Comparison of ENCODE assay signal across 16 cellular contexts in the genomic region with DNA sequence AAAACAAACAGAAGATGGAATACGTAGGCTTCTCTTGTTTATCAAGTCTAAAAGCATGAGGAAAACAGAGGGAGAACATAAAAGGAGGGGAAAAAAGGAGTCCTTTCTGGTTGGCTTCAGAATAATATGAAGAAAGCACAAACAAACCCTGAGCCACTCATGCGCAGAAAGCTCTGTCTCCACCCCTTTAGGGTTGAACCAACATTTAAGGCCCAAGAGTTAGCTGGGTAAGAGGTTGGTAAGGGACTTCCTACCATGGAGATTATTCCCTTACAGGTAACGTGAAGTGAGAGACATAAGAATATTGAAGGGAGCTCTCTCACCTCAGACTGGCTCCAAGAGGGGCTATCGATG.
"Had no signal": no experiment of that assay in that cellular context is flagged by ENCODE, and none has a peak within 500 bp of the region (broad histone marks: within the 10 kb centered on the region; RNA-seq: fewer than 3 reads in every experiment).

No MANE protein-coding gene starts in this region.

- ATAC-seq: activated CD4-positive, CD25-positive, alpha-beta regulatory T cell treated with anti-CD3 and anti-CD28 coated beads, Interleukin-2, amount 50 U/mL, for 24 hours; natural killer cell; stimulated activated naive CD8-positive, alpha-beta T cell treated with anti-CD3 and anti-CD28 coated beads, Interleukin-15, amount 100 ng/mL, for 72 hours had no signal

- H3K4me1 ChIP-seq: prostate gland had no signal

- H3K36me3 ChIP-seq: prostate gland, thyroid gland, vagina had no signal

- H3K27ac ChIP-seq: epithelial cell of prostate, prostate gland, vagina had no signal

- H3K27me3 ChIP-seq: thyroid gland, vagina had no signal

- H3K4me3 ChIP-seq: prostate gland, thyroid gland, vagina had no signal

- DNase-seq: activated CD4-positive, alpha-beta T cell treated with anti-CD3 and anti-CD28 coated beads, Interleukin-2, amount 50 U/mL, for 4 hours; activated effector memory CD4-positive, alpha-beta T cell treated with Interleukin-2 at 50 U/mL for 16 hours; activated T-cell treated with anti-CD3 and anti-CD28 coated beads, Interleukin-2, amount 50 U/mL, for 24 hours; effector memory CD4-positive, alpha-beta T cell; hypothalamus; kidney glomerular epithelial cell; natural killer cell; nucleus accumbens; stimulated activated CD4-positive, alpha-beta T cell treated with anti-CD3 and anti-CD28 coated beads, Interleukin-15, amount 100 ng/mL, for 24 hours; stimulated activated CD4-positive, alpha-beta T cell treated with anti-CD3 and anti-CD28 coated beads, Interleukin-4, amount 100 ng/mL, for 4 hours; stimulated activated naive CD8-positive, alpha-beta T cell treated with anti-CD3 and anti-CD28 coated beads, Interleukin-15, amount 100 ng/mL, for 72 hours; thyroid gland had no signal

- H3K9me3 ChIP-seq: prostate gland, thyroid gland, vagina had no signal
